In genomic region chr4:108449139-108449538, GRCh38 we compare ENCODE assay signal across 25 cellular contexts.
"Had no signal": no experiment of that assay in that cellular context is flagged by ENCODE, and none has a peak within 500 bp of the region (broad histone marks: within the 10 kb centered on the region; RNA-seq: fewer than 3 reads in every experiment).

No MANE protein-coding gene starts in this region.

- ATAC-seq: activated CD4-positive, alpha-beta T cell treated with anti-CD3 and anti-CD28 coated beads for 36 hours; activated naive CD4-positive, alpha-beta T cell treated with anti-CD3 and anti-CD28 coated beads, Interleukin-2, amount 50 U/mL, for 72 hours; activated T-cell treated with anti-CD3 and anti-CD28 coated beads, Interleukin-2, amount 50 U/mL, for 72 hours; right lobe of liver; stimulated activated effector memory CD8-positive, alpha-beta T cell treated with anti-CD3 and anti-CD28 coated beads, Interleukin-12 subunit alpha, Interleukin-12 subunit beta, amount 100 ng/mL, for 72 hours had no signal

- H2AFZ ChIP-seq: hepatocyte had no signal

- H3K9me3 Mint-ChIP-seq: activated naive CD4-positive, alpha-beta T cell treated with anti-CD3 and anti-CD28 coated beads, Interleukin-2, amount 50 U/mL, for 72 hours; activated T-cell treated with anti-CD3 and anti-CD28 coated beads, Interleukin-2, amount 50 U/mL, for 72 hours; dendritic cell treated with granulocyte-macrophage colony-stimulating factor and Interleukin-4, amounts not matched to agents 40 ng/mL and 50 ng/mL, for 4 days; nephron; stimulated activated effector memory CD8-positive, alpha-beta T cell treated with anti-CD3 and anti-CD28 coated beads, Interleukin-12 subunit alpha, Interleukin-12 subunit beta, amount 100 ng/mL, for 72 hours; stimulated activated naive CD8-positive, alpha-beta T cell treated with anti-CD3 and anti-CD28 coated beads, Interleukin-15, Interleukin-2, amounts not matched to agents 100 ng/mL and 50 ng/mL, for 24 hours had no signal

- H3K27ac ChIP-seq: breast epithelium, esophagus squamous epithelium, left ventricle myocardium inferior, neutrophil, right lobe of liver, skin epidermis, thoracic aorta had no signal

- H3K4me1 ChIP-seq: breast epithelium, esophagus squamous epithelium, left ventricle myocardium inferior, right lobe of liver had no signal

- H3K79me2 ChIP-seq: hepatocyte had no signal

- H3K9me3 ChIP-seq: breast epithelium, esophagus squamous epithelium, left ventricle myocardium inferior, neutrophil, right lobe of liver, thoracic aorta had no signal

- H3K27me3 Mint-ChIP-seq: activated CD4-positive, alpha-beta T cell treated with anti-CD3 and anti-CD28 coated beads for 36 hours; stimulated activated naive CD8-positive, alpha-beta T cell treated with anti-CD3 and anti-CD28 coated beads, Interleukin-15, Interleukin-2, amounts not matched to agents 100 ng/mL and 50 ng/mL, for 24 hours had no signal

- H3K4me3 ChIP-seq: breast epithelium, esophagus squamous epithelium, hepatocyte, left ventricle myocardium inferior, lung, right lobe of liver, skin epidermis, thoracic aorta had no signal

- H3K4me3 Mint-ChIP-seq: activated CD4-positive, alpha-beta T cell treated with anti-CD3 and anti-CD28 coated beads for 36 hours; activated T-cell treated with anti-CD3 and anti-CD28 coated beads, Interleukin-2, amount 50 U/mL, for 72 hours; dendritic cell treated with granulocyte-macrophage colony-stimulating factor and Interleukin-4, amounts not matched to agents 40 ng/mL and 50 ng/mL, for 4 days; nephron; stimulated activated effector memory CD8-positive, alpha-beta T cell treated with anti-CD3 and anti-CD28 coated beads, Interleukin-12 subunit alpha, Interleukin-12 subunit beta, amount 100 ng/mL, for 72 hours; stimulated activated naive CD8-positive, alpha-beta T cell treated with anti-CD3 and anti-CD28 coated beads, Interleukin-15, Interleukin-2, amounts not matched to agents 100 ng/mL and 50 ng/mL, for 24 hours had no signal

- H3K4me1 Mint-ChIP-seq: stimulated activated effector memory CD8-positive, alpha-beta T cell treated with anti-CD3 and anti-CD28 coated beads, Interleukin-12 subunit alpha, Interleukin-12 subunit beta, amount 100 ng/mL, for 72 hours had no signal

- DNase-seq: activated CD4-positive, alpha-beta T cell treated with anti-CD3 and anti-CD28 coated beads for 36 hours; activated CD4-positive, CD25-positive, alpha-beta regulatory T cell; activated naive CD4-positive, alpha-beta T cell; activated T-cell treated with anti-CD3 and anti-CD28 coated beads for 4 hours; activated T-cell treated with anti-CD3 and anti-CD28 coated beads, Interleukin-2, amount 50 U/mL, for 72 hours; central memory CD4-positive, alpha-beta T cell; esophagus squamous epithelium; glutamatergic neuron; islet precursor cell; left ventricle myocardium inferior; mesendoderm; right lobe of liver; stimulated activated CD4-positive, alpha-beta T cell treated with anti-CD3 and anti-CD28 coated beads, Interleukin-4, amount 100 ng/mL, for 24 hours; trophoblast cell had no signal

- H3K27me3 ChIP-seq: breast epithelium, esophagus squamous epithelium, hepatocyte, right lobe of liver had no signal

- H3K36me3 ChIP-seq: breast epithelium, esophagus squamous epithelium, left ventricle myocardium inferior, neutrophil, right lobe of liver, thoracic aorta had no signal

- H3K4me2 ChIP-seq: hepatocyte had no signal

- H3K27ac Mint-ChIP-seq: activated CD4-positive, alpha-beta T cell treated with anti-CD3 and anti-CD28 coated beads for 36 hours; activated naive CD4-positive, alpha-beta T cell treated with anti-CD3 and anti-CD28 coated beads, Interleukin-2, amount 50 U/mL, for 72 hours; activated T-cell treated with anti-CD3 and anti-CD28 coated beads, Interleukin-2, amount 50 U/mL, for 72 hours; dendritic cell treated with granulocyte-macrophage colony-stimulating factor and Interleukin-4, amounts not matched to agents 40 ng/mL and 50 ng/mL, for 4 days; nephron; stimulated activated effector memory CD8-positive, alpha-beta T cell treated with anti-CD3 and anti-CD28 coated beads, Interleukin-12 subunit alpha, Interleukin-12 subunit beta, amount 100 ng/mL, for 72 hours; stimulated activated naive CD8-positive, alpha-beta T cell treated with anti-CD3 and anti-CD28 coated beads, Interleukin-15, Interleukin-2, amounts not matched to agents 100 ng/mL and 50 ng/mL, for 24 hours had no signal

- H3K36me3 Mint-ChIP-seq: activated naive CD4-positive, alpha-beta T cell treated with anti-CD3 and anti-CD28 coated beads, Interleukin-2, amount 50 U/mL, for 72 hours; stimulated activated effector memory CD8-positive, alpha-beta T cell treated with anti-CD3 and anti-CD28 coated beads, Interleukin-12 subunit alpha, Interleukin-12 subunit beta, amount 100 ng/mL, for 72 hours had no signal
